Comparison of ENCODE assay signal across 6 cellular contexts in the genomic region with DNA sequence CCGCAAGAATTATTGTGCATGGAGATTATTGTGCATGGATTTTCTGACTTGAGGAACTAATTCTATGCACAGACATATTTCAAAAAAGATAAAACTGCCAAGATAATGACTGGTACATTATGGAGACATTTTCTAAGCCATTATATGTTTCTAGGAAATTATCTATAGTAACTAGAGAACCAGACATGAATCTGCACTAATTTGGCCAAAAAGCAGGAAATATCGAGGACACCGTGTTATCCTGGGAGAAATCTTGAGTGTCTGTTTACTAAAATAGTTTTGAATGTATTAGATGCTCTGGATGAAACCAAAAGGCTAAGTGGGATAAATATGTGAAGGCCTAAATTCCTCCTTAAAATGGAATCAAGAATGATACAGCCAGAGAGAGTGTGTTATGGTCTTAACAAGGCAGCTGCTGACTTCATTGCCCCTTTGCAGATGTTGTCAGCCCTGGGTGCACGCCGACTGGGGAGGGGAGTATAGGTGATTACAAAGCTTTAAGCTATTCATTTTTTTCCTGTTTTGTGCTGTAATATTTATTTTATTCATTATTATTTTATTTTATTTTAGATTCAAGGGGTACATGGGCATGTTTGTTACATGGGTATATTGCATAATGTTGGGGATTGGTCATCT.
"Had no signal": no experiment of that assay in that cellular context is flagged by ENCODE, and none has a peak within 500 bp of the region (broad histone marks: within the 10 kb centered on the region; RNA-seq: fewer than 3 reads in every experiment).

No MANE protein-coding gene starts in this region.

- H3K4me3 ChIP-seq: GM23248 had no signal

- DNase-seq: GM23248, H9, HCEC 1CT, HFFc6, KG1 had no signal

- H3K9ac ChIP-seq: GM23248 had no signal

- H3K27ac ChIP-seq: GM23248, HL-60 had no signal

- H2AFZ ChIP-seq: GM23248 had no signal
